Comparison of ENCODE assay signal across 12 cellular contexts in genomic region chr3:69328903-69329302, GRCh38. TPM values are rescaled to one million over a fixed set of nuclear protein-coding genes. Genes with fewer than 3 reads are reported as not detected.
DNase-seq lines count a peak whose midpoint lies in the region; ATAC-seq and TF ChIP-seq lines count a peak whose summit lies in the region.
"Had no signal": no experiment of that assay in that cellular context is flagged by ENCODE, and none has a peak within 500 bp of the region (broad histone marks: within the 10 kb centered on the region; RNA-seq: fewer than 3 reads in every experiment).

No MANE protein-coding gene starts in this region.

- no peaks in the 10 kb centered on the region for H3K27me3 ChIP-seq in left ventricle myocardium inferior (ENCODE audit: low read depth)
- H3K27me3 ChIP-seq in right cardiac atrium (ENCODE audit: control insufficient read depth, insufficient read depth), result no peaks in the 10 kb centered on the region
- H3K27me3 ChIP-seq in lower lobe of right lung (ENCODE audit: low read depth), result no peaks in the 10 kb centered on the region
- no peaks in the 10 kb centered on the region for H3K27me3 ChIP-seq in upper lobe of right lung
- H3K27me3 ChIP-seq: sigmoid colon, SJCRH30 had no signal

- peaks cover 50% of the 10 kb centered on the region for H3K4me1 Mint-ChIP-seq in activated T-helper 1 cell treated with anti-CD3 and anti-CD28 coated beads, Interleukin-12 subunit alpha, Interleukin-12 subunit beta, Interleukin-2, Interleukin-4 antibody, amounts not matched to agents 30 ng/mL and 10 ng/mL and 1 ng/mL, durations not matched to agents 14 hours and 24 hours and 36 hours (ENCODE audit: low read depth)

- 44% methylated on average over 4 of the region's 4 CpGs for WGBS in right cardiac atrium

- H3K4me1 ChIP-seq in left ventricle myocardium inferior, result peaks cover 68% of the 10 kb centered on the region
- peaks cover 2% of the 10 kb centered on the region for H3K4me1 ChIP-seq in right cardiac atrium (ENCODE audit: control insufficient read depth, insufficient read depth, low read length)
- peaks cover 85% of the 10 kb centered on the region for H3K4me1 ChIP-seq in lower lobe of right lung
- H3K4me1 ChIP-seq in upper lobe of right lung, result peaks cover 69% of the 10 kb centered on the region

- H3K36me3 ChIP-seq in left ventricle myocardium inferior, result no peaks in the 10 kb centered on the region
- H3K36me3 ChIP-seq in lower lobe of right lung, result peaks cover 2% of the 10 kb centered on the region
- no peaks in the 10 kb centered on the region for H3K36me3 ChIP-seq in upper lobe of right lung
- H3K36me3 ChIP-seq: sigmoid colon, SJCRH30 had no signal

- ATAC-seq in right cardiac atrium, result no peak
- peak; percentile 29 to 57 for ATAC-seq in lower lobe of right lung
- ATAC-seq in upper lobe of right lung, result peak; percentile 29
- ATAC-seq in GM21717 (IDR thresholded peaks at IDR 0.05; ENCODE audit: unreplicated experiment), result no peak

- H3K9me3 ChIP-seq in left ventricle myocardium inferior (replicated peaks), result no peaks in the 10 kb centered on the region
- H3K9me3 ChIP-seq in right cardiac atrium (ENCODE audit: control insufficient read depth, low read length), result no peaks in the 10 kb centered on the region
- H3K9me3 ChIP-seq in lower lobe of right lung, result no peaks in the 10 kb centered on the region
- H3K9me3 ChIP-seq in upper lobe of right lung, result no peaks in the 10 kb centered on the region
- H3K9me3 ChIP-seq: sigmoid colon, SJCRH30 had no signal

- H3K27ac Mint-ChIP-seq in activated T-helper 1 cell treated with anti-CD3 and anti-CD28 coated beads, Interleukin-12 subunit alpha, Interleukin-12 subunit beta, Interleukin-2, Interleukin-4 antibody, amounts not matched to agents 30 ng/mL and 10 ng/mL and 1 ng/mL, durations not matched to agents 14 hours and 24 hours and 36 hours, result peak overlapping the region; percentile 89

- H3K4me3 ChIP-seq in left ventricle myocardium inferior (peak overlapping the region; percentile 15), right cardiac atrium (ENCODE audit: low read length) (no peak overlapping the region), lower lobe of right lung (no peak overlapping the region), upper lobe of right lung (no peak overlapping the region)
- H3K4me3 ChIP-seq: sigmoid colon, SJCRH30 had no signal

- H3K27ac ChIP-seq in left ventricle myocardium inferior (replicated peaks) (peak overlapping the region; percentile 57), right cardiac atrium (ENCODE audit: low read length) (no peak overlapping the region), lower lobe of right lung (peak overlapping the region; percentile 80), upper lobe of right lung (peak overlapping the region; percentile 59)
- H3K27ac ChIP-seq: SJCRH30 had no signal

- DNase-seq in left ventricle myocardium inferior, result no peak
- no peak for DNase-seq in right cardiac atrium
- no peak for DNase-seq in activated T-helper 1 cell treated with anti-CD3 and anti-CD28 coated beads, Interleukin-12 subunit alpha, Interleukin-12 subunit beta, Interleukin-2, Interleukin-4 antibody, amounts not matched to agents 30 ng/mL and 10 ng/mL and 1 ng/mL, durations not matched to agents 14 hours and 24 hours and 36 hours (ENCODE audit: low spot score)
- DNase-seq in lower lobe of right lung, result no peak
- DNase-seq in upper lobe of right lung, result no peak
- DNase-seq in HuH-7 (ENCODE audit: low spot score), result no peak
- DNase-seq in GF-D8 (lab: John Stamatoyannopoulos, UW), result no peak
- DNase-seq: amygdala, NCI-H2171, sigmoid colon, SJCRH30 had no signal

- H3K9me3 Mint-ChIP-seq in activated T-helper 1 cell treated with anti-CD3 and anti-CD28 coated beads, Interleukin-12 subunit alpha, Interleukin-12 subunit beta, Interleukin-2, Interleukin-4 antibody, amounts not matched to agents 30 ng/mL and 10 ng/mL and 1 ng/mL, durations not matched to agents 14 hours and 24 hours and 36 hours, result no peaks in the 10 kb centered on the region

- TF ChIP-seq CTCF in left ventricle myocardium inferior (IDR thresholded peaks at IDR 0.05; ENCODE audit: borderline replicate concordance) (no peak), lower lobe of right lung (IDR thresholded peaks at IDR 0.05) (no peak), upper lobe of right lung (IDR thresholded peaks at IDR 0.05) (no peak)

- peaks cover 6% of the 10 kb centered on the region for H3K36me3 Mint-ChIP-seq in activated T-helper 1 cell treated with anti-CD3 and anti-CD28 coated beads, Interleukin-12 subunit alpha, Interleukin-12 subunit beta, Interleukin-2, Interleukin-4 antibody, amounts not matched to agents 30 ng/mL and 10 ng/mL and 1 ng/mL, durations not matched to agents 14 hours and 24 hours and 36 hours (ENCODE audit: low read depth)

- intact Hi-C loops in left ventricle myocardium inferior (cut with micrococcal nuclease) (loop anchor here (10.0 kb wide), 1 partner anchor 346 kb away; no protein-coding TSS in a partner anchor), right cardiac atrium (cut with DNase I) (loop anchor here in 2 of 4 donors (10.0 kb wide), 1 partner anchor 76 kb away; no protein-coding TSS in a partner anchor), lower lobe of right lung (cut with DNase I) (no loop called here), upper lobe of right lung (cut with DNase I) (loop anchor here (10.0 kb wide), 1 partner anchor 86 kb away; no protein-coding TSS in a partner anchor)
- intact Hi-C loops in activated T-helper 1 cell treated with anti-CD3 and anti-CD28 coated beads, Interleukin-12 subunit alpha, Interleukin-12 subunit beta, Interleukin-2, Interleukin-4 antibody, amounts not matched to agents 30 ng/mL and 10 ng/mL and 1 ng/mL, durations not matched to agents 14 hours and 24 hours and 36 hours (cut with micrococcal nuclease), result loop anchor here (5.0 to 10.0 kb wide), 2 partner anchors 38 to 616 kb away; no protein-coding TSS in a partner anchor

- no peaks in the 10 kb centered on the region for H3K27me3 Mint-ChIP-seq in activated T-helper 1 cell treated with anti-CD3 and anti-CD28 coated beads, Interleukin-12 subunit alpha, Interleukin-12 subunit beta, Interleukin-2, Interleukin-4 antibody, amounts not matched to agents 30 ng/mL and 10 ng/mL and 1 ng/mL, durations not matched to agents 14 hours and 24 hours and 36 hours (ENCODE audit: insufficient read depth)

- peak overlapping the region; percentile 54 for H3K4me3 Mint-ChIP-seq in activated T-helper 1 cell treated with anti-CD3 and anti-CD28 coated beads, Interleukin-12 subunit alpha, Interleukin-12 subunit beta, Interleukin-2, Interleukin-4 antibody, amounts not matched to agents 30 ng/mL and 10 ng/mL and 1 ng/mL, durations not matched to agents 14 hours and 24 hours and 36 hours

RNA-seq across cellular contexts. Expression of gene FRMD4B, which starts 57.0 kb away (rescaled TPM):
- total RNA-seq in left ventricle myocardium inferior (16.1 TPM), right cardiac atrium (10 to 100 TPM; 28.5 to 42.1 (median 31.2) TPM), lower lobe of right lung (62.4 TPM), upper lobe of right lung (60.7 TPM)
- 8.8 TPM for polyA plus RNA-seq in right cardiac atrium
- 83.3 and 83.6 TPM in 2 replicates for total RNA-seq in activated T-helper 1 cell treated with anti-CD3 and anti-CD28 coated beads, Interleukin-12 subunit alpha, Interleukin-12 subunit beta, Interleukin-2, Interleukin-4 antibody, amounts not matched to agents 30 ng/mL and 10 ng/mL and 1 ng/mL, durations not matched to agents 14 hours and 24 hours and 36 hours

Comparison
In these comparisons a context has a peak if more than half of its experiments do, and no peak if none do; other contexts are left out.
1. ATAC-seq: peak in lower lobe of right lung (2 of 2) and upper lobe of right lung (single experiment); none in right cardiac atrium (0 of 2) and GM21717 (single experiment).